Comparison of ENCODE assay signal across 18 cellular contexts in the genomic region with DNA sequence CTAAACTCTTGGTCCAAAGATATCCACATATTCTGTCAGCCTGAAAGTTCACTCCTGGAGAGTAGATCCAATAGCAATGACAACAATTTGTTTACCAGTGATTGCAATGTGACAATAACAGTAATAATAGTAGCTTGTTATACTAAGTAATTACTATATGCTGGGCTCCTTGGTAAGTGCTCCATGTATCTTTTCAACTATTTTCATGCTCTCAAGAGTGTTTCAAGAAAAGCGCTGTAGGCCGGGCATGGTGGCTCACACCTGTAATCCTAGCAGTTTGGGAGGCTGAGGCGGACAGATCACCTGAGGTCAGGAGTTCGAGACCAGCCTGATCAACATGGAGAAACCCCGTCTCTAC. TPM values are rescaled to one million over a fixed set of nuclear protein-coding genes. Genes with fewer than 3 reads are reported as not detected.
A peak's percentile ranks its signal among the peaks of the same experiment; 100 is the strongest.
DNase-seq lines count a peak whose midpoint lies in the region; ATAC-seq, FAIRE-seq and TF ChIP-seq lines count a peak whose summit lies in the region.
"Had no signal": no experiment of that assay in that cellular context is flagged by ENCODE, and none has a peak within 500 bp of the region (broad histone marks: within the 10 kb centered on the region; RNA-seq: fewer than 3 reads in every experiment).

No MANE protein-coding gene starts in this region.

- no peak for TF ChIP-seq CTCF in HL-60 (IDR thresholded peaks at IDR 0.05; ENCODE audit: insufficient read depth, low read length)
- no peak for TF ChIP-seq CTCF in gastrocnemius medialis (IDR thresholded peaks at IDR 0.05 in 4 of 5, conservative IDR thresholded peaks at IDR 0.05 in 1 of 5)
- no peak for TF ChIP-seq CTCF in H9 (conservative IDR thresholded peaks at IDR 0.05)

- peaks cover 2% of the 10 kb centered on the region; the same call in 1 of the 2 replicates for H3K79me2 ChIP-seq in H9 (ENCODE audit: insufficient read depth, low read length)

- no peak overlapping the region for H4K8ac ChIP-seq in H9 (replicated peaks; ENCODE audit: insufficient read length, low read depth, low read length)

- FAIRE-seq in GM19239 (lab: Jason Lieb, UNC): no peak

- peaks cover 27% of the 10 kb centered on the region; the same call in 1 of the 2 replicates for H4K20me1 ChIP-seq in BLaER1
- no peaks in the 10 kb centered on the region for H4K20me1 ChIP-seq in H9 (ENCODE audit: control insufficient read depth, insufficient read depth, insufficient read length)

- no peak overlapping the region for H2AK5ac ChIP-seq in H9 (ENCODE audit: insufficient read length, low read length)

- no peak overlapping the region for H2AFZ ChIP-seq in H9 (ENCODE audit: low read length)

- DNase-seq in HL-60 (ENCODE audit: low read depth in 1 of 2, low spot score in 1 of 2): no peak
- DNase-seq in caudate nucleus (lab: John Stamatoyannopoulos, UW): no peak
- no peak for DNase-seq in gastrocnemius medialis
- no peak for DNase-seq in NCI-H1694 (lab: John Stamatoyannopoulos, UW)
- DNase-seq in H9: no peak
- no peak for DNase-seq in GM19239 (ENCODE audit: insufficient read length, low spot score)
- no peak for DNase-seq in NCI-H2107 (lab: John Stamatoyannopoulos, UW)
- DNase-seq: activated CD4-positive, alpha-beta T cell treated with anti-CD3 and anti-CD28 coated beads for 4 hours; AML-193; aorta; colonic mucosa; DMS153; head of caudate nucleus; islet precursor cell; NCI-H1417; SJCRH30 had no signal

- peak overlapping the region; percentile 91 for H3K4me2 ChIP-seq in BLaER1
- H3K4me2 ChIP-seq in H9 (ENCODE audit: insufficient read depth, insufficient read length, low read length): no peak overlapping the region

- no peak overlapping the region for H2BK120ac ChIP-seq in H9 (ENCODE audit: low read depth, low read length, poor library complexity, severe bottlenecking)

- H3K36me3 Mint-ChIP-seq in H9 (ENCODE audit: insufficient read depth in 1 of 3, low read depth in 3 of 3): peaks cover 0 to 46% (median 15%) of the 10 kb centered on the region in 3 experiments; a peak in 6 of 7 replicates

- H3K4ac ChIP-seq in H9 (ENCODE audit: low read depth, low read length): no peak overlapping the region

- H3K4me1 ChIP-seq in BLaER1 (peaks cover 71% of the 10 kb centered on the region), gastrocnemius medialis (peaks cover 81 to 86% of the 10 kb centered on the region in 2 donors), H9 (ENCODE audit: insufficient read depth, low read length) (peaks cover 4% of the 10 kb centered on the region)

- H2BK15ac ChIP-seq in H9 (ENCODE audit: low read depth, low read length): no peak overlapping the region

- no peak overlapping the region for H4K5ac ChIP-seq in H9 (ENCODE audit: insufficient read length, low read depth, low read length)

- H4K91ac ChIP-seq in H9 (ENCODE audit: insufficient read length, low read depth, low read length): no peak overlapping the region

- H3K9me3 ChIP-seq in BLaER1 (no peaks in the 10 kb centered on the region), gastrocnemius medialis (no peaks in the 10 kb centered on the region), H9 (ENCODE audit: control insufficient read depth, low read depth, low read length) (no peaks in the 10 kb centered on the region)
- H3K9me3 ChIP-seq: colonic mucosa, SJCRH30 had no signal

- H3T11ph ChIP-seq in H9 (ENCODE audit: low read length): no peak overlapping the region

- in situ Hi-C loops in gastrocnemius medialis (cut with MboI; ENCODE audit: low sequenced_read_pairs in 4 of 4): no loop called here

- no peak overlapping the region for H3K4me3 Mint-ChIP-seq in H9

- no peak overlapping the region for H2BK12ac ChIP-seq in H9 (ENCODE audit: insufficient read length, low read depth, low read length)

- H3K27ac Mint-ChIP-seq in H9: no peak overlapping the region

- no CpG with 5 or more reads among the region's 5 CpGs for WGBS in H9 (ENCODE audit: extremely low coverage, insufficient read length, low lambda C conversion rate)

- H3K4me3 ChIP-seq in BLaER1 (no peak overlapping the region), HL-60 (replicated peaks; ENCODE audit: insufficient read depth, low read length) (no peak overlapping the region), gastrocnemius medialis (no peak overlapping the region)
- H3K4me3 ChIP-seq: colonic mucosa, SJCRH30, skin epidermis had no signal

- H3K9ac ChIP-seq in BLaER1 (no peak overlapping the region), H9 (ENCODE audit: extremely low read depth, insufficient read length, low read length) (no peak overlapping the region)

- no peak overlapping the region for H3K56ac ChIP-seq in H9 (ENCODE audit: insufficient read length, low read depth, low read length)

- no peaks in the 10 kb centered on the region for H3K79me1 ChIP-seq in H9 (ENCODE audit: insufficient read depth, low read depth, low read length, poor library complexity, severe bottlenecking)

- no peaks in the 10 kb centered on the region for H3K27me3 Mint-ChIP-seq in H9 (ENCODE audit: low read depth)

- no peak overlapping the region for H3K18ac ChIP-seq in H9 (ENCODE audit: insufficient read length, low read depth, low read length)

- H2BK20ac ChIP-seq in H9 (ENCODE audit: low read depth, low read length, poor library complexity, severe bottlenecking): no peak overlapping the region

- no peak for TF ChIP-seq POLR2A in gastrocnemius medialis (IDR thresholded peaks at IDR 0.05)

- no peaks in the 10 kb centered on the region for H3K9me3 Mint-ChIP-seq in H9

- no peak overlapping the region for H2BK5ac ChIP-seq in H9 (ENCODE audit: insufficient read length, low read length)

- H3K14ac ChIP-seq in H9 (ENCODE audit: insufficient read depth, low read length): no peak overlapping the region

- no peak overlapping the region for H3K23ac ChIP-seq in H9 (ENCODE audit: insufficient read length, low read depth, low read length)

- H3K4me1 Mint-ChIP-seq in H9: peaks cover 44 to 46% of the 10 kb centered on the region in 2 experiments

- H3K27me3 ChIP-seq in BLaER1 (no peaks in the 10 kb centered on the region), HL-60 (ENCODE audit: insufficient read depth, poor library complexity, severe bottlenecking) (no peaks in the 10 kb centered on the region), gastrocnemius medialis (no peaks in the 10 kb centered on the region), H9 (ENCODE audit: insufficient read depth, low read length) (no peaks in the 10 kb centered on the region)
- H3K27me3 ChIP-seq: colonic mucosa, SJCRH30 had no signal

- ATAC-seq in gastrocnemius medialis: no peak

- H3K23me2 ChIP-seq in H9 (ENCODE audit: insufficient read length, low read depth, low read length, poor library complexity, severe bottlenecking): no peaks in the 10 kb centered on the region

- H3K27ac ChIP-seq in BLaER1: peak overlapping the region; percentile 91
- H3K27ac ChIP-seq in HL-60 (replicated peaks): peak overlapping the region; percentile 66
- H3K27ac ChIP-seq in caudate nucleus (ENCODE audit: low read depth, low read length): peak overlapping the region; percentile 14
- peak overlapping the region; percentile 97 to 98 (median 97) for H3K27ac ChIP-seq in gastrocnemius medialis
- H3K27ac ChIP-seq in H9 (ENCODE audit: insufficient read length, low read depth, low read length): no peak overlapping the region

- intact Hi-C loops in gastrocnemius medialis (cut with DNase I; ENCODE audit: low total_unique reads): no loop called here

- H3K36me3 ChIP-seq in BLaER1 (peaks cover 91% of the 10 kb centered on the region), gastrocnemius medialis (peaks cover 0 to 7% of the 10 kb centered on the region in 2 donors)
- H3K36me3 ChIP-seq: colonic mucosa had no signal

RNA-seq across cellular contexts. Expression of gene BCL2L1, which starts 15.4 kb away (rescaled TPM):
- total RNA-seq in gastrocnemius medialis (10 to 100 TPM; 41.5 to 87.8 (median 55.3) TPM), H9 (2021) (105 and 109 TPM in 2 replicates)

RNA-seq across cellular contexts. Expression of gene TPX2, which starts 31.9 kb away (rescaled TPM):
- total RNA-seq in gastrocnemius medialis (1 to 10 TPM in 2 of 4 donors, under 1 TPM in 2; 0.46 to 1.9 (median 1.0) TPM), H9 (2021) (161 TPM in 2 replicates)

Comparison
In these comparisons a context has a peak if more than half of its experiments do, and no peak if none do; other contexts are left out.
1. RNA of gene TPX2, which starts 31.9 kb away (total RNA-seq): 161 TPM in H9; 0.46 to 1.9 TPM in gastrocnemius medialis; every median in the first group is over 10 times any median in the second.